ENCODE assay signal across 1 cellular context in genomic region chr12:52969396-52969795, GRCh38. TPM values are rescaled to one million over a fixed set of nuclear protein-coding genes. Genes with fewer than 3 reads are reported as not detected.
"Had no signal": no experiment of that assay in that cellular context is flagged by ENCODE, and none has a peak within 500 bp of the region (broad histone marks: within the 10 kb centered on the region; RNA-seq: fewer than 3 reads in every experiment).

No MANE protein-coding gene starts in this region.

RNA-seq across cellular contexts. Expression of gene KRT18, which starts 20.5 kb away (rescaled TPM):
- total RNA-seq: OCI-LY7 had no signal
